In the genomic region with DNA sequence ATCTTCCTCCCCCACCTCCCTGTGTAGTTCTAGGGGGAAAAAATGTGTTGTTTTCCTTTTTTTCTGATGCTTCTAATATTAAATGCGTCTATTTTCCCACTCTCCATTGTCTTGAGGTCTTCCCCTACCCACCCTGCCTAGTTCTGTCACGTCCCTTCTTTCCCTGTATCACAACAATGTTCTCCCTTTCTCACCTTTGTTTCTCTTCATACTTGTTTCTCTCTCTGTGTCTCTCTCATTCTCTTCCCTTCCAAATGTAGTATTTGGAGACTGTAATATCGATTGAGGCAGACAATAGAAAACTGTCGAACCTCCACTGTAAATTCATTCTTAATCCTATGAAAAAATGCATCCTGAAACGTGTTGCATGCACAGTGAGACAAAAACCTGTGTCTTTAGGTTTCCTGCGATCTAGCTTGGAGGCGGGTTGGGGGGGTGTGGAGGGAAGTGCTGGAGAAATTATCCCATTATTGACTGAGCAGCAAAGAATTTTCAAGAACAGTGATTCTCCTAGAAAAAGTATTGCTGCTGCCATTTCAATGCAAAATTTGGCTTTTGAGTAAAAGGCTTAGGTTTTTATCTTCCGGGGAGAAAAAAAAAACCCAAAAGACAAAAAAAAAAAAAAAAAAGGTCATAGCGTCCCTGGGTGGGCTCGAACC, we compare ENCODE assay signal across 8 cellular contexts.
DNase-seq lines count a peak whose midpoint lies in the region; ATAC-seq and TF ChIP-seq lines count a peak whose summit lies in the region.

No MANE protein-coding gene starts in this region.

- peaks cover 24% of the 10 kb centered on the region for H3K4me1 Mint-ChIP-seq in nephron

- H3K36me3 Mint-ChIP-seq in nephron (ENCODE audit: low read depth) = peaks cover 19% of the 10 kb centered on the region

- no peaks in the 10 kb centered on the region for H3K9me3 Mint-ChIP-seq in nephron

- H3K27ac Mint-ChIP-seq in nephron = peak overlapping the region; percentile 55 to 82 (median 80)

- TF ChIP-seq CTCF in cardiac fibroblast (IDR thresholded peaks at IDR 0.05; ENCODE audit: low read depth, low read length) (no peak), nephron (IDR thresholded peaks at IDR 0.05; ENCODE audit: unreplicated experiment in 3 of 3) (no peak)

- ATAC-seq in GM21447 (IDR thresholded peaks at IDR 0.05; ENCODE audit: unreplicated experiment) = no peak

- no peaks in the 10 kb centered on the region for H3K27me3 Mint-ChIP-seq in nephron (ENCODE audit: low read depth)

- H3K4me3 ChIP-seq in cardiac fibroblast (replicated peaks in 1 of 2; ENCODE audit: low read depth in 2 of 2, low read length in 2 of 2) = peak overlapping the region; percentile 40 to 93

- DNase-seq in SIG-M5 treated with dmso at 0.1 percent for 504 hours (lab: John Stamatoyannopoulos, UW; ENCODE audit: unreplicated experiment) (peak; percentile 36), SIG-M5 (lab: John Stamatoyannopoulos, UW) (no peak), NCI-H2227 treated with DMSO at 0.1 percent for 48 hours (lab: John Stamatoyannopoulos, UW) (peak; percentile 88), cardiac fibroblast (ENCODE audit: low read depth in 2 of 2) (no peak), ecto neural progenitor cell (ENCODE audit: low spot score) (no peak), NK-92 (lab: John Stamatoyannopoulos, UW; ENCODE audit: unreplicated experiment) (no peak)

- H3K4me3 Mint-ChIP-seq in nephron = peak overlapping the region; percentile 93 to 95 (median 93)

Comparison
In these comparisons a context has a peak if more than half of its experiments do, and no peak if none do; other contexts are left out.
1. DNase-seq: peak in SIG-M5 treated with dmso at 0.1 percent for 504 hours (single experiment) and NCI-H2227 treated with DMSO at 0.1 percent for 48 hours (single experiment); none in SIG-M5 (single experiment), cardiac fibroblast (0 of 2), ecto neural progenitor cell (single experiment) and NK-92 (single experiment).